1 cellular context compared by ENCODE assay signal in genomic region chr13:40770934-40771618, GRCh38.
TF ChIP-seq lines count a peak whose summit lies in the region.

MRPS31 (minus strand) TSS chr13:40771190; CDS start chr13:40771136, 54 bp downstream.

TF ChIP-seq in GM12878, 131 proteins besides CTCF, POLR2A, EP300 and RAD21 (continued from another document and continues in another):
- TF ChIP-seq YY1 (IDR thresholded peaks at IDR 0.05; ENCODE audit: low read depth, low read length) (peak; percentile 92), ZSCAN29 (IDR thresholded peaks at IDR 0.05) (peak; percentile 80; the same call in 1 of the 2 replicates), SPI1 (IDR thresholded peaks at IDR 0.05; ENCODE audit: borderline replicate concordance, insufficient read depth, low read depth, low read length) (0 out of 2 replicates have a peak, but pooled peaks have one; percentile 32), CBX5 (IDR thresholded peaks at IDR 0.05; ENCODE audit: low read depth) (peak; percentile 98), CREB1 (IDR thresholded peaks at IDR 0.05; ENCODE audit: low read depth) (peak; percentile 74; the same call in 1 of the 2 replicates), POLR2AphosphoS2 (IDR thresholded peaks at IDR 0.05; ENCODE audit: low read depth, low read length) (peak; percentile 94), SMAD5 (IDR thresholded peaks at IDR 0.05; ENCODE audit: low read depth) (peak; percentile 89), RELA (IDR thresholded peaks at IDR 0.05; ENCODE audit: borderline replicate concordance, partially characterized antibody) (peak; percentile 97), BACH1 (IDR thresholded peaks at IDR 0.05; ENCODE audit: borderline replicate concordance) (peak; percentile 60; the same call in 1 of the 2 replicates), MEF2B (IDR thresholded peaks at IDR 0.05; ENCODE audit: partially characterized antibody, poor library complexity, severe bottlenecking) (peak; percentile 51), ZZZ3 (IDR thresholded peaks at IDR 0.05; ENCODE audit: control insufficient read depth, insufficient read length, low read depth) (peak; percentile 74), ESRRA (IDR thresholded peaks at IDR 0.05; ENCODE audit: low read length) (peak; percentile 66), TAF1 (IDR thresholded peaks at IDR 0.05; ENCODE audit: borderline replicate concordance, low read depth, low read length) (peak; percentile 86), NFXL1 (IDR thresholded peaks at IDR 0.05; ENCODE audit: borderline replicate concordance) (no peak), USF1 (IDR thresholded peaks at IDR 0.05; ENCODE audit: borderline replicate concordance, extremely low read length, insufficient read depth, low read depth, low read length) (peak; percentile 51), CBFB (IDR thresholded peaks at IDR 0.05; ENCODE audit: low read depth) (peak; percentile 58; the same call in 1 of the 2 replicates), KLF5 (IDR thresholded peaks at IDR 0.05; ENCODE audit: partially characterized antibody) (peak; percentile 91), MYB (IDR thresholded peaks at IDR 0.05; ENCODE audit: borderline replicate concordance, low read depth, low read length) (no peak), ZBTB11 (CRISPR knock-in tag; IDR thresholded peaks at IDR 0.05) (peak; percentile 100), SP1 (IDR thresholded peaks at IDR 0.05; ENCODE audit: low read depth, low read length) (peak; percentile 90), SUZ12 (IDR thresholded peaks at IDR 0.05; ENCODE audit: unreplicated experiment) (no peak), ZBTB33 (IDR thresholded peaks at IDR 0.05) (no peak), NFYA (IDR thresholded peaks at IDR 0.05; ENCODE audit: borderline replicate concordance, low read depth, low read length) (no peak), ZNF274 (IDR thresholded peaks at IDR 0.05; ENCODE audit: insufficient read depth, insufficient read length) (no peak), SIX5 (IDR thresholded peaks at IDR 0.05; ENCODE audit: low read depth, low read length, severe bottlenecking) (peak; percentile 78), KAT2A (conservative IDR thresholded peaks at IDR 0.05; ENCODE audit: control insufficient read depth, low read depth, low read length) (no peak), IRF3 (IDR thresholded peaks at IDR 0.05) (peak; percentile 64; the same call in 1 of the 2 replicates)
- TF ChIP-seq, protein P1, sequence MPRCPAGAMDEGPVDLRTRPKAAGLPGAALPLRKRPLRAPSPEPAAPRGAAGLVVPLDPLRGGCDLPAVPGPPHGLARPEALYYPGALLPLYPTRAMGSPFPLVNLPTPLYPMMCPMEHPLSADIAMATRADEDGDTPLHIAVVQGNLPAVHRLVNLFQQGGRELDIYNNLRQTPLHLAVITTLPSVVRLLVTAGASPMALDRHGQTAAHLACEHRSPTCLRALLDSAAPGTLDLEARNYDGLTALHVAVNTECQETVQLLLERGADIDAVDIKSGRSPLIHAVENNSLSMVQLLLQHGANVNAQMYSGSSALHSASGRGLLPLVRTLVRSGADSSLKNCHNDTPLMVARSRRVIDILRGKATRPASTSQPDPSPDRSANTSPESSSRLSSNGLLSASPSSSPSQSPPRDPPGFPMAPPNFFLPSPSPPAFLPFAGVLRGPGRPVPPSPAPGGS (IDR thresholded peaks at IDR 0.05; ENCODE audit: borderline replicate concordance, insufficient read depth, low read depth, low read length, poor library complexity, severe bottlenecking) = peak; percentile 89
- TF ChIP-seq, protein P2, sequence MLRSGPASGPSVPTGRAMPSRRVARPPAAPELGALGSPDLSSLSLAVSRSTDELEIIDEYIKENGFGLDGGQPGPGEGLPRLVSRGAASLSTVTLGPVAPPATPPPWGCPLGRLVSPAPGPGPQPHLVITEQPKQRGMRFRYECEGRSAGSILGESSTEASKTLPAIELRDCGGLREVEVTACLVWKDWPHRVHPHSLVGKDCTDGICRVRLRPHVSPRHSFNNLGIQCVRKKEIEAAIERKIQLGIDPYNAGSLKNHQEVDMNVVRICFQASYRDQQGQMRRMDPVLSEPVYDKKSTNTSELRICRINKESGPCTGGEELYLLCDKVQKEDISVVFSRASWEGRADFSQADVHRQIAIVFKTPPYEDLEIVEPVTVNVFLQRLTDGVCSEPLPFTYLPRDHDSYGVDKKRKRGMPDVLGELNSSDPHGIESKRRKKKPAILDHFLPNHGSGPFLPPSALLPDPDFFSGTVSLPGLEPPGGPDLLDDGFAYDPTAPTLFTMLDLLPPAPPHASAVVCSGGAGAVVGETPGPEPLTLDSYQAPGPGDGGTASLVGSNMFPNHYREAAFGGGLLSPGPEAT (IDR thresholded peaks at IDR 0.05; ENCODE audit: low read depth) = peak; percentile 97
- TF ChIP-seq, protein P3, sequence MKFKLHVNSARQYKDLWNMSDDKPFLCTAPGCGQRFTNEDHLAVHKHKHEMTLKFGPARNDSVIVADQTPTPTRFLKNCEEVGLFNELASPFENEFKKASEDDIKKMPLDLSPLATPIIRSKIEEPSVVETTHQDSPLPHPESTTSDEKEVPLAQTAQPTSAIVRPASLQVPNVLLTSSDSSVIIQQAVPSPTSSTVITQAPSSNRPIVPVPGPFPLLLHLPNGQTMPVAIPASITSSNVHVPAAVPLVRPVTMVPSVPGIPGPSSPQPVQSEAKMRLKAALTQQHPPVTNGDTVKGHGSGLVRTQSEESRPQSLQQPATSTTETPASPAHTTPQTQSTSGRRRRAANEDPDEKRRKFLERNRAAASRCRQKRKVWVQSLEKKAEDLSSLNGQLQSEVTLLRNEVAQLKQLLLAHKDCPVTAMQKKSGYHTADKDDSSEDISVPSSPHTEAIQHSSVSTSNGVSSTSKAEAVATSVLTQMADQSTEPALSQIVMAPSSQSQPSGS (IDR thresholded peaks at IDR 0.05; ENCODE audit: low read length) = peak; percentile 65; the same call in 1 of the 2 replicates
- TF ChIP-seq, protein P4, sequence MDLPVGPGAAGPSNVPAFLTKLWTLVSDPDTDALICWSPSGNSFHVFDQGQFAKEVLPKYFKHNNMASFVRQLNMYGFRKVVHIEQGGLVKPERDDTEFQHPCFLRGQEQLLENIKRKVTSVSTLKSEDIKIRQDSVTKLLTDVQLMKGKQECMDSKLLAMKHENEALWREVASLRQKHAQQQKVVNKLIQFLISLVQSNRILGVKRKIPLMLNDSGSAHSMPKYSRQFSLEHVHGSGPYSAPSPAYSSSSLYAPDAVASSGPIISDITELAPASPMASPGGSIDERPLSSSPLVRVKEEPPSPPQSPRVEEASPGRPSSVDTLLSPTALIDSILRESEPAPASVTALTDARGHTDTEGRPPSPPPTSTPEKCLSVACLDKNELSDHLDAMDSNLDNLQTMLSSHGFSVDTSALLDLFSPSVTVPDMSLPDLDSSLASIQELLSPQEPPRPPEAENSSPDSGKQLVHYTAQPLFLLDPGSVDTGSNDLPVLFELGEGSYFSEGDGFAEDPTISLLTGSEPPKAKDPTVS (IDR thresholded peaks at IDR 0.05; ENCODE audit: low read depth, low read length) = peak; percentile 91
- TF ChIP-seq, protein P5, sequence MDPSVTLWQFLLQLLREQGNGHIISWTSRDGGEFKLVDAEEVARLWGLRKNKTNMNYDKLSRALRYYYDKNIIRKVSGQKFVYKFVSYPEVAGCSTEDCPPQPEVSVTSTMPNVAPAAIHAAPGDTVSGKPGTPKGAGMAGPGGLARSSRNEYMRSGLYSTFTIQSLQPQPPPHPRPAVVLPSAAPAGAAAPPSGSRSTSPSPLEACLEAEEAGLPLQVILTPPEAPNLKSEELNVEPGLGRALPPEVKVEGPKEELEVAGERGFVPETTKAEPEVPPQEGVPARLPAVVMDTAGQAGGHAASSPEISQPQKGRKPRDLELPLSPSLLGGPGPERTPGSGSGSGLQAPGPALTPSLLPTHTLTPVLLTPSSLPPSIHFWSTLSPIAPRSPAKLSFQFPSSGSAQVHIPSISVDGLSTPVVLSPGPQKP (IDR thresholded peaks at IDR 0.05; ENCODE audit: low read depth, low read length) = peak; percentile 95
- TF ChIP-seq, protein P6, sequence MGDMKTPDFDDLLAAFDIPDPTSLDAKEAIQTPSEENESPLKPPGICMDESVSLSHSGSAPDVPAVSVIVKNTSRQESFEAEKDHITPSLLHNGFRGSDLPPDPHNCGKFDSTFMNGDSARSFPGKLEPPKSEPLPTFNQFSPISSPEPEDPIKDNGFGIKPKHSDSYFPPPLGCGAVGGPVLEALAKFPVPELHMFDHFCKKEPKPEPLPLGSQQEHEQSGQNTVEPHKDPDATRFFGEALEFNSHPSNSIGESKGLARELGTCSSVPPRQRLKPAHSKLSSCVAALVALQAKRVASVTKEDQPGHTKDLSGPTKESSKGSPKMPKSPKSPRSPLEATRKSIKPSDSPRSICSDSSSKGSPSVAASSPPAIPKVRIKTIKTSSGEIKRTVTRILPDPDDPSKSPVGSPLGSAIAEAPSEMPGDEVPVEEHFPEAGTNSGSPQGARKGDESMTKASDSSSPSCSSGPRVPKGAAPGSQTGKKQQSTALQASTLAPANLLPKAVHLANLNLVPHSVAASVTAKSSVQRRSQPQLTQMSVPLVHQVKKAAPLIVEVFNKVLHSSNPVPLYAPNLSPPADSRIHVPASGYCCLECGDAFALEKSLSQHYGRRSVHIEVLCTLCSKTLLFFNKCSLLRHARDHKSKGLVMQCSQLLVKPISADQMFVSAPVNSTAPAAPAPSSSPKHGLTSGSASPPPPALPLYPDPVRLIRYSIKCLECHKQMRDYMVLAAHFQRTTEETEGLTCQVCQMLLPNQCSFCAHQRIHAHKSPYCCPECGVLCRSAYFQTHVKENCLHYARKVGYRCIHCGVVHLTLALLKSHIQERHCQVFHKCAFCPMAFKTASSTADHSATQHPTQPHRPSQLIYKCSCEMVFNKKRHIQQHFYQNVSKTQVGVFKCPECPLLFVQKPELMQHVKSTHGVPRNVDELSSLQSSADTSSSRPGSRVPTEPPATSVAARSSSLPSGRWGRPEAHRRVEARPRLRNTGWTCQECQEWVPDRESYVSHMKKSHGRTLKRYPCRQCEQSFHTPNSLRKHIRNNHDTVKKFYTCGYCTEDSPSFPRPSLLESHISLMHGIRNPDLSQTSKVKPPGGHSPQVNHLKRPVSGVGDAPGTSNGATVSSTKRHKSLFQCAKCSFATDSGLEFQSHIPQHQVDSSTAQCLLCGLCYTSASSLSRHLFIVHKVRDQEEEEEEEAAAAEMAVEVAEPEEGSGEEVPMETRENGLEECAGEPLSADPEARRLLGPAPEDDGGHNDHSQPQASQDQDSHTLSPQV (IDR thresholded peaks at IDR 0.05) = no peak
- TF ChIP-seq, protein P7, sequence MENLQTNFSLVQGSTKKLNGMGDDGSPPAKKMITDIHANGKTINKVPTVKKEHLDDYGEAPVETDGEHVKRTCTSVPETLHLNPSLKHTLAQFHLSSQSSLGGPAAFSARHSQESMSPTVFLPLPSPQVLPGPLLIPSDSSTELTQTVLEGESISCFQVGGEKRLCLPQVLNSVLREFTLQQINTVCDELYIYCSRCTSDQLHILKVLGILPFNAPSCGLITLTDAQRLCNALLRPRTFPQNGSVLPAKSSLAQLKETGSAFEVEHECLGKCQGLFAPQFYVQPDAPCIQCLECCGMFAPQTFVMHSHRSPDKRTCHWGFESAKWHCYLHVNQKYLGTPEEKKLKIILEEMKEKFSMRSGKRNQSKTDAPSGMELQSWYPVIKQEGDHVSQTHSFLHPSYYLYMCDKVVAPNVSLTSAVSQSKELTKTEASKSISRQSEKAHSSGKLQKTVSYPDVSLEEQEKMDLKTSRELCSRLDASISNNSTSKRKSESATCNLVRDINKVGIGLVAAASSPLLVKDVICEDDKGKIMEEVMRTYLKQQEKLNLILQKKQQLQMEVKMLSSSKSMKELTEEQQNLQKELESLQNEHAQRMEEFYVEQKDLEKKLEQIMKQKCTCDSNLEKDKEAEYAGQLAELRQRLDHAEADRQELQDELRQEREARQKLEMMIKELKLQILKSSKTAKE (IDR thresholded peaks at IDR 0.05; ENCODE audit: low read depth, poor library complexity, severe bottlenecking) = peak; percentile 32
